8 cellular contexts compared by ENCODE assay signal in genomic region chr10:91745086-91745831, GRCh38. TPM values are rescaled to one million over a fixed set of nuclear protein-coding genes. Genes with fewer than 3 reads are reported as not detected.
A peak's percentile ranks its signal among the peaks of the same experiment; 100 is the strongest.
DNase-seq lines count a peak whose midpoint lies in the region; ATAC-seq, FAIRE-seq and TF ChIP-seq lines count a peak whose summit lies in the region.

No MANE protein-coding gene starts in this region.

- DNase-seq in AG09309 (ENCODE audit: low read depth), result no peak
- DNase-seq in body of pancreas, result peak; percentile 12 to 44 (median 24)
- DNase-seq in keratinocyte (ENCODE audit: low read depth, low spot score), result no peak
- no peak for DNase-seq in amniotic stem cell (lab: John Stamatoyannopoulos, UW)
- DNase-seq in CD1c-positive myeloid dendritic cell (ENCODE audit: extremely low spot score), result no peak

- H3K9me1 ChIP-seq in keratinocyte (ENCODE audit: control insufficient read depth, extremely low read depth, insufficient read depth, low read length), result no peaks in the 10 kb centered on the region

- H3K27ac ChIP-seq in HUES48 (ENCODE audit: low read depth, low read length) (no peak overlapping the region), body of pancreas (no peak overlapping the region), keratinocyte (ENCODE audit: control insufficient read depth, insufficient read depth, low read length) (no peak overlapping the region)

- TF ChIP-seq CTCF in AG09309 (IDR thresholded peaks at IDR 0.05; ENCODE audit: control insufficient read depth, insufficient read depth, low read depth, low read length, missing control alignments), result peak; percentile 41
- TF ChIP-seq CTCF in body of pancreas (IDR thresholded peaks at IDR 0.05), result peak in 4 of 7 experiments; percentile 29 to 49 (median 36)
- TF ChIP-seq CTCF in keratinocyte (optimal IDR thresholded peaks at IDR 0.05 in 1 of 3, IDR thresholded peaks at IDR 0.05 in 1 of 3, conservative IDR thresholded peaks at IDR 0.05 in 1 of 3; ENCODE audit: extremely low read depth in 1 of 3, insufficient read depth in 2 of 3, low read length in 3 of 3), result peak; percentile 62 to 80 (median 64)

- intact Hi-C loops in body of pancreas (cut with DNase I), result no loop called here

- dilution Hi-C loops in keratinocyte (cut with MboI; ENCODE audit: extremely low pct_ligation_motif_present, low sequenced_read_pairs), result no loop called here

- H3K4me3 ChIP-seq in AG09309 (ENCODE audit: control insufficient read depth, low read depth, low read length) (no peak overlapping the region), HUES48 (ENCODE audit: low read depth, low read length) (peak overlapping the region; percentile 20; the same call in 1 of the 2 replicates), body of pancreas (no peak overlapping the region), keratinocyte (ENCODE audit: control insufficient read depth in 2 of 3, extremely low read depth in 1 of 3, insufficient read depth in 2 of 3, low read depth in 1 of 3, low read length in 3 of 3) (peak overlapping the region in 1 of 3 experiments; percentile 44)

- H3K9ac ChIP-seq in HUES48 (ENCODE audit: low read depth, low read length) (no peak overlapping the region), keratinocyte (ENCODE audit: control insufficient read depth, extremely low read depth, insufficient read depth, low read length) (no peak overlapping the region)

- ATAC-seq in body of pancreas (peak; percentile 45), HG03159 (IDR thresholded peaks at IDR 0.05; ENCODE audit: unreplicated experiment) (no peak), HG03354 (IDR thresholded peaks at IDR 0.05; ENCODE audit: poor library complexity, severe bottlenecking, unreplicated experiment) (no peak)

- 39 to 50% methylated on average over 11 to 15 of the region's 15 CpGs for WGBS in body of pancreas, 2 donors

- peak overlapping the region; percentile 7 for H2AFZ ChIP-seq in keratinocyte (ENCODE audit: control insufficient read depth, low read length)

- peaks cover 3% of the 10 kb centered on the region for H3K27me3 ChIP-seq in HUES48 (ENCODE audit: control insufficient read depth, insufficient read depth, low read length)
- H3K27me3 ChIP-seq in body of pancreas, result no peaks in the 10 kb centered on the region
- peaks cover 5% of the 10 kb centered on the region for H3K27me3 ChIP-seq in keratinocyte (ENCODE audit: control insufficient read depth, extremely low read depth, insufficient read depth, low read length)

- TF ChIP-seq POLR2A in body of pancreas (IDR thresholded peaks at IDR 0.05), result no peak

- H3K79me2 ChIP-seq in keratinocyte (ENCODE audit: control insufficient read depth, insufficient read depth, low read length), result no peaks in the 10 kb centered on the region

- H3K4me2 ChIP-seq in keratinocyte (ENCODE audit: control insufficient read depth, extremely low read depth, insufficient read depth, low read depth, low read length), result peak overlapping the region; percentile 39

- H3K4me1 ChIP-seq in HUES48 (ENCODE audit: control insufficient read depth, insufficient read depth, low read length) (no peaks in the 10 kb centered on the region), body of pancreas (no peaks in the 10 kb centered on the region), keratinocyte (ENCODE audit: control insufficient read depth, extremely low read depth, insufficient read depth, low read length) (peaks cover 3% of the 10 kb centered on the region)

- H3K36me3 ChIP-seq in HUES48 (ENCODE audit: control insufficient read depth, insufficient read depth, low read length) (no peaks in the 10 kb centered on the region), body of pancreas (replicated peaks in 1 of 2; ENCODE audit: insufficient read depth in 1 of 2, low read depth in 2 of 2) (no peaks in the 10 kb centered on the region), keratinocyte (ENCODE audit: control insufficient read depth in 2 of 2, extremely low read depth in 1 of 2, insufficient read depth in 2 of 2, low read length in 2 of 2) (no peaks in the 10 kb centered on the region)

- no peaks in the 10 kb centered on the region for H3K9me3 ChIP-seq in HUES48 (ENCODE audit: control insufficient read depth, insufficient read depth, low read length)
- no peaks in the 10 kb centered on the region for H3K9me3 ChIP-seq in body of pancreas
- no peaks in the 10 kb centered on the region for H3K9me3 ChIP-seq in keratinocyte (ENCODE audit: control insufficient read depth, low read depth, low read length)

- peak; percentile 44 for FAIRE-seq in keratinocyte (lab: Jason Lieb, UNC)

- no peaks in the 10 kb centered on the region for H4K20me1 ChIP-seq in keratinocyte (ENCODE audit: control insufficient read depth, extremely low read depth, insufficient read depth, low read length)

RNA-seq across cellular contexts. Expression of gene TNKS2, which starts 53.0 kb away (rescaled TPM):
- total RNA-seq in body of pancreas, result 10 to 100 TPM; 23.4 to 29.6 TPM
- polyA plus RNA-seq in keratinocyte, result 18.6 to 35.4 TPM (median 29.7 TPM) in 3 replicates
- polyA plus RNA-seq in keratinocyte (2011; ENCODE audit: low read depth), result 12.4 TPM
- polyA plus RNA-seq in keratinocyte (2011; cell fraction: cytosol; rRNA removed), result 12.5 and 26.6 TPM in 2 replicates
- 34.8 and 46.1 TPM in 2 replicates for polyA plus RNA-seq in keratinocyte (2011; cell fraction: nucleus; rRNA removed)
- polyA plus RNA-seq in keratinocyte (2012; ENCODE audit: low replicate concordance), result 18.1 and 21.3 TPM in 2 replicates
- polyA minus RNA-seq in keratinocyte, result 11.3 to 68.7 TPM (median 48.2 TPM) in 3 replicates
- 33.6 TPM for polyA minus RNA-seq in keratinocyte (2011; cell fraction: cytosol; rRNA and poly(A)+ RNA removed)
- 51.8 and 78.5 TPM in 2 replicates for polyA minus RNA-seq in keratinocyte (2011; cell fraction: nucleus; rRNA and poly(A)+ RNA removed)

Comparison
In these comparisons a context has a peak if more than half of its experiments do, and no peak if none do; other contexts are left out.
1. DNase-seq: peak in body of pancreas (4 of 4); none in AG09309 (single experiment), keratinocyte (single experiment), amniotic stem cell (single experiment) and CD1c-positive myeloid dendritic cell (single experiment).
2. Peak in every context shown above with its lines, with median percentiles within 50 percentile points of each other: CTCF ChIP-seq.